Comparison of ENCODE assay signal across 8 cellular contexts in genomic region chr22:22692707-22693530, GRCh38.
DNase-seq lines count a peak whose midpoint lies in the region; ATAC-seq lines count a peak whose summit lies in the region.

No MANE protein-coding gene starts in this region.

- ATAC-seq in HG03139 (IDR thresholded peaks at IDR 0.05; ENCODE audit: unreplicated experiment) = no peak

- peak; percentile 31 for DNase-seq in NCI-H2227 (lab: John Stamatoyannopoulos, UW; ENCODE audit: unreplicated experiment)
- DNase-seq in NCI-H2227 treated with DMSO at 0.1 percent for 48 hours (lab: John Stamatoyannopoulos, UW) = no peak
- DNase-seq in NCI-H510A treated with DMSO at 0.1 percent for 48 hours (lab: John Stamatoyannopoulos, UW) = peak; percentile 40
- DNase-seq in activated T-cell treated with anti-CD3 and anti-CD28 coated beads for 24 hours (ENCODE audit: low read depth) = peak; percentile 41
- DNase-seq in fibroblast of peridontal ligament (ENCODE audit: extremely low read depth) = peak; percentile 11
- DNase-seq in stimulated activated CD4-positive, alpha-beta T cell treated with anti-CD3 and anti-CD28 coated beads, Interleukin-12 subunit alpha, Interleukin-12 subunit beta, amount 100 ng/mL, for 4 hours = peak; percentile 68
- DNase-seq in NCI-H1694 (lab: John Stamatoyannopoulos, UW) = no peak

Comparison
In these comparisons a context has a peak if more than half of its experiments do, and no peak if none do; other contexts are left out.
1. DNase-seq: peak in NCI-H2227 (single experiment), NCI-H510A treated with DMSO at 0.1 percent for 48 hours (single experiment), activated T-cell treated with anti-CD3 and anti-CD28 coated beads for 24 hours (single experiment), fibroblast of peridontal ligament (single experiment) and stimulated activated CD4-positive, alpha-beta T cell treated with anti-CD3 and anti-CD28 coated beads, Interleukin-12 subunit alpha, Interleukin-12 subunit beta, amount 100 ng/mL, for 4 hours (single experiment); none in NCI-H2227 treated with DMSO at 0.1 percent for 48 hours (single experiment) and NCI-H1694 (single experiment).